In genomic region chr5:37554938-37555337, GRCh38 we compare ENCODE assay signal across 11 cellular contexts.
A peak's percentile ranks its signal among the peaks of the same experiment; 100 is the strongest.
DNase-seq lines count a peak whose midpoint lies in the region; ATAC-seq and TF ChIP-seq lines count a peak whose summit lies in the region.
"Had no signal": no experiment of that assay in that cellular context is flagged by ENCODE, and none has a peak within 500 bp of the region (broad histone marks: within the 10 kb centered on the region; RNA-seq: fewer than 3 reads in every experiment).

No MANE protein-coding gene starts in this region.

- H3F3A ChIP-seq in GM23338 (replicated peaks; ENCODE audit: low read depth): no peaks in the 10 kb centered on the region

- H3K4me2 ChIP-seq in GM23338: no peak overlapping the region

- intact Hi-C loops in CD14-positive monocyte (cut with micrococcal nuclease): no loop called here
- intact Hi-C loops in tibial artery (cut with DNase I; ENCODE audit: low total_unique reads): no loop called here

- no peak overlapping the region for H3K4me3 Mint-ChIP-seq in CD14-positive monocyte
- no peak overlapping the region for H3K4me3 Mint-ChIP-seq in GM23338
- H3K4me3 Mint-ChIP-seq: stimulated activated naive CD8-positive, alpha-beta T cell treated with anti-CD3 and anti-CD28 coated beads, Interleukin-15, Interleukin-2, amounts not matched to agents 100 ng/mL and 50 ng/mL, for 24 hours had no signal

- TF ChIP-seq CTCF in CD14-positive monocyte (IDR thresholded peaks at IDR 0.05): peak; percentile 50
- peak; percentile 71 to 76 for TF ChIP-seq CTCF in GM23338 (conservative IDR thresholded peaks at IDR 0.05; ENCODE audit: low read depth in 2 of 2)
- TF ChIP-seq CTCF in tibial artery (IDR thresholded peaks at IDR 0.05): no peak

- H3K36me3 Mint-ChIP-seq in CD14-positive monocyte (peaks cover 4 to 9% of the 10 kb centered on the region in 2 donors), GM23338 (ENCODE audit: low read depth) (no peaks in the 10 kb centered on the region)

- peaks cover 0 to 1% (median 0%) of the 10 kb centered on the region in 3 donors for H3K27me3 Mint-ChIP-seq in CD14-positive monocyte (ENCODE audit: low read depth in 3 of 3)
- no peaks in the 10 kb centered on the region for H3K27me3 Mint-ChIP-seq in GM23338 (ENCODE audit: insufficient read depth, low read depth, poor library complexity)
- H3K27me3 Mint-ChIP-seq: stimulated activated naive CD8-positive, alpha-beta T cell treated with anti-CD3 and anti-CD28 coated beads, Interleukin-15, Interleukin-2, amounts not matched to agents 100 ng/mL and 50 ng/mL, for 24 hours had no signal

- no peak overlapping the region for H3K27ac ChIP-seq in GM23338 (ENCODE audit: low read depth)
- no peak overlapping the region for H3K27ac ChIP-seq in tibial artery
- H3K27ac ChIP-seq: dorsolateral prefrontal cortex, neutrophil had no signal

- no peak overlapping the region for H2AFZ ChIP-seq in GM23338

- H3K4me1 ChIP-seq in GM23338 (ENCODE audit: insufficient read depth) (no peaks in the 10 kb centered on the region), tibial artery (no peaks in the 10 kb centered on the region)

- DNase-seq in CD14-positive monocyte (ENCODE audit: low spot score): no peak
- DNase-seq in GM23338 (ENCODE audit: low spot score): peak; percentile 71
- peak; percentile 22 for DNase-seq in RPMI7951 (ENCODE audit: low read depth)
- DNase-seq in iPS-NIHi7 (ENCODE audit: extremely low spot score): peak; percentile 42
- DNase-seq in tibial artery: no peak
- DNase-seq: dorsolateral prefrontal cortex had no signal

- no peaks in the 10 kb centered on the region for H3K9me2 ChIP-seq in GM23338 (ENCODE audit: insufficient read depth)

- peaks cover 23% of the 10 kb centered on the region for H3K4me1 Mint-ChIP-seq in CD14-positive monocyte
- peaks cover 12% of the 10 kb centered on the region for H3K4me1 Mint-ChIP-seq in GM23338

- H3K27ac Mint-ChIP-seq in CD14-positive monocyte (no peak overlapping the region), GM23338 (no peak overlapping the region)
- H3K27ac Mint-ChIP-seq: stimulated activated naive CD8-positive, alpha-beta T cell treated with anti-CD3 and anti-CD28 coated beads, Interleukin-15, Interleukin-2, amounts not matched to agents 100 ng/mL and 50 ng/mL, for 24 hours had no signal

- no peaks in the 10 kb centered on the region for H3K27me3 ChIP-seq in GM23338 (ENCODE audit: insufficient read depth)
- no peaks in the 10 kb centered on the region for H3K27me3 ChIP-seq in tibial artery
- H3K27me3 ChIP-seq: dorsolateral prefrontal cortex, neutrophil had no signal

- no peaks in the 10 kb centered on the region for H3K79me2 ChIP-seq in GM23338 (replicated peaks; ENCODE audit: insufficient read depth)

- H3K9me3 ChIP-seq in tibial artery: peaks cover 0 to 7% (median 0%) of the 10 kb centered on the region in 3 donors
- H3K9me3 ChIP-seq: neutrophil had no signal

- no peaks in the 10 kb centered on the region for H4K20me1 ChIP-seq in GM23338 (replicated peaks; ENCODE audit: insufficient read depth)

- peak; percentile 46 for ATAC-seq in GM23338
- ATAC-seq in GM18907 (IDR thresholded peaks at IDR 0.05; ENCODE audit: unreplicated experiment): no peak
- no peak for ATAC-seq in HG02642 (IDR thresholded peaks at IDR 0.05; ENCODE audit: poor library complexity, unreplicated experiment)
- no peak for ATAC-seq in HG02588 (IDR thresholded peaks at IDR 0.05; ENCODE audit: unreplicated experiment)

- no peaks in the 10 kb centered on the region for H3K36me3 ChIP-seq in GM23338 (ENCODE audit: insufficient read depth)
- H3K36me3 ChIP-seq in tibial artery: no peaks in the 10 kb centered on the region
- H3K36me3 ChIP-seq: neutrophil had no signal

- H3K4me3 ChIP-seq in GM23338: no peak overlapping the region
- H3K4me3 ChIP-seq in tibial artery: no peak overlapping the region
- H3K4me3 ChIP-seq: dorsolateral prefrontal cortex had no signal

- H3K9me3 Mint-ChIP-seq in CD14-positive monocyte (peaks cover 0 to 2% (median 0%) of the 10 kb centered on the region in 7 donors), GM23338 (no peaks in the 10 kb centered on the region)
- H3K9me3 Mint-ChIP-seq: stimulated activated naive CD8-positive, alpha-beta T cell treated with anti-CD3 and anti-CD28 coated beads, Interleukin-15, Interleukin-2, amounts not matched to agents 100 ng/mL and 50 ng/mL, for 24 hours had no signal

TF ChIP-seq in GM23338, 12 proteins besides CTCF, POLR2A, EP300 and RAD21 (continues in another document):
- TF ChIP-seq EZH2 (IDR thresholded peaks at IDR 0.05; ENCODE audit: low read depth, unreplicated experiment): no peak
- no peak for TF ChIP-seq ZNF462 (CRISPR knock-in tag; IDR thresholded peaks at IDR 0.05)
- TF ChIP-seq REST (IDR thresholded peaks at IDR 0.05; ENCODE audit: unreplicated experiment): no peak

Comparison
In these comparisons a context has a peak if more than half of its experiments do, and no peak if none do; other contexts are left out.
1. DNase-seq: peak in GM23338 (single experiment), RPMI7951 (single experiment) and iPS-NIHi7 (single experiment); none in CD14-positive monocyte (single experiment) and tibial artery (0 of 2).
2. CTCF ChIP-seq: peak in CD14-positive monocyte (single experiment) and GM23338 (2 of 2); none in tibial artery (0 of 2).